Comparison of ENCODE assay signal across 15 cellular contexts in genomic region chr20:44901972-44902371, GRCh38. TPM values are rescaled to one million over a fixed set of nuclear protein-coding genes. Genes with fewer than 3 reads are reported as not detected.
DNase-seq lines count a peak whose midpoint lies in the region; ATAC-seq, FAIRE-seq and TF ChIP-seq lines count a peak whose summit lies in the region.
"Had no signal": no experiment of that assay in that cellular context is flagged by ENCODE, and none has a peak within 500 bp of the region (broad histone marks: within the 10 kb centered on the region; RNA-seq: fewer than 3 reads in every experiment).

No MANE protein-coding gene starts in this region.

- H3K27ac Mint-ChIP-seq in CD4-positive, alpha-beta T cell = peak overlapping the region; percentile 18
- H3K27ac Mint-ChIP-seq in HFFc6 = no peak overlapping the region

- no peak overlapping the region for H3K4ac ChIP-seq in mesenchymal stem cell (ENCODE audit: low read depth in 1 of 2, low read length in 2 of 2)

- H2BK15ac ChIP-seq in mesenchymal stem cell (ENCODE audit: low read depth, poor library complexity, severe bottlenecking) = no peak overlapping the region

- H3K9me3 Mint-ChIP-seq in CD4-positive, alpha-beta T cell = no peaks in the 10 kb centered on the region
- H3K9me3 Mint-ChIP-seq in HFFc6 = no peaks in the 10 kb centered on the region
- H3K9me3 Mint-ChIP-seq: activated naive CD8-positive, alpha-beta T cell treated with anti-CD3 and anti-CD28 coated beads, Interleukin-2, amount 10 ng/mL, durations not matched to agents 7 days and 5 days; naive thymus-derived CD8-positive, alpha-beta T cell; T-helper 2 cell treated with Interferon-gamma antibody and Interleukin-4, amounts not matched to agents 5 μg/mL and 100 μg/mL, for 36 hours had no signal

- DNase-seq in CD4-positive, alpha-beta T cell = no peak
- DNase-seq in HFFc6 (peak; percentile 48), brain microvascular endothelial cell (peak; percentile 46), mesenchymal stem cell (peak; percentile 66), GM19239 (ENCODE audit: insufficient read length, low spot score) (no peak), left lobe of liver (ENCODE audit: low spot score) (no peak)
- DNase-seq: activated CD8-positive, alpha-beta memory T cell treated with anti-CD3 and anti-CD28 coated beads for 24 hours; activated naive CD8-positive, alpha-beta T cell treated with anti-CD3 and anti-CD28 coated beads, Interleukin-2, amount 10 ng/mL, durations not matched to agents 7 days and 5 days; gastrocnemius medialis; naive thymus-derived CD8-positive, alpha-beta T cell; NCI-H2227 treated with DMSO at 0.1 percent for 48 hours had no signal

- H3K9ac ChIP-seq in mesenchymal stem cell (ENCODE audit: low read length) = peak overlapping the region; percentile 33

- no peaks in the 10 kb centered on the region for H3K27me3 ChIP-seq in CD4-positive, alpha-beta T cell (ENCODE audit: control insufficient read depth, insufficient read depth, low read length)
- no peaks in the 10 kb centered on the region for H3K27me3 ChIP-seq in brain microvascular endothelial cell (replicated peaks)
- H3K27me3 ChIP-seq in mesenchymal stem cell (ENCODE audit: control insufficient read depth in 1 of 2, insufficient read depth in 1 of 2, low read length in 2 of 2) = no peaks in the 10 kb centered on the region
- H3K27me3 ChIP-seq: gastrocnemius medialis had no signal

- no peak overlapping the region for H4K8ac ChIP-seq in mesenchymal stem cell (ENCODE audit: low read length)

- no peaks in the 10 kb centered on the region for H3K9me3 ChIP-seq in CD4-positive, alpha-beta T cell (ENCODE audit: control insufficient read depth, low read length)
- no peaks in the 10 kb centered on the region for H3K9me3 ChIP-seq in mesenchymal stem cell (ENCODE audit: control insufficient read depth, low read length)
- H3K9me3 ChIP-seq: gastrocnemius medialis had no signal

- H3K36me3 Mint-ChIP-seq in CD4-positive, alpha-beta T cell (ENCODE audit: low read depth) = peaks cover 85% of the 10 kb centered on the region
- peaks cover 43% of the 10 kb centered on the region for H3K36me3 Mint-ChIP-seq in HFFc6 (ENCODE audit: low read depth)

- ATAC-seq in CD4-positive, alpha-beta T cell (ENCODE audit: poor library complexity) = no peak
- ATAC-seq in HG03039 (IDR thresholded peaks at IDR 0.05; ENCODE audit: unreplicated experiment) (no peak), left lobe of liver (no peak)
- ATAC-seq: gastrocnemius medialis; naive thymus-derived CD8-positive, alpha-beta T cell; sciatic nerve had no signal

- no peaks in the 10 kb centered on the region for H3K27me3 Mint-ChIP-seq in CD4-positive, alpha-beta T cell
- H3K27me3 Mint-ChIP-seq in HFFc6 (ENCODE audit: insufficient read depth) = no peaks in the 10 kb centered on the region
- H3K27me3 Mint-ChIP-seq: activated naive CD8-positive, alpha-beta T cell treated with anti-CD3 and anti-CD28 coated beads, Interleukin-2, amount 10 ng/mL, durations not matched to agents 7 days and 5 days; naive thymus-derived CD8-positive, alpha-beta T cell had no signal

- H2AFZ ChIP-seq in mesenchymal stem cell (ENCODE audit: low read depth, low read length) = no peak overlapping the region

- no peak overlapping the region for H2BK120ac ChIP-seq in mesenchymal stem cell (ENCODE audit: low read depth, low read length)

- POLR2A ChIA-PET in CD4-positive, alpha-beta T cell (lab: Charles Lee) = interaction anchor here (0.9 to 1.5 kb wide), 3 partner anchors 9 to 16 kb away, joined by 3 to 6 read pairs (median 4); partner anchors contain the start of gene YWHAB

- H3K4me2 ChIP-seq in mesenchymal stem cell (ENCODE audit: low read length, poor library complexity, severe bottlenecking) = no peak overlapping the region

- no peak overlapping the region for H3K14ac ChIP-seq in mesenchymal stem cell (ENCODE audit: low read length in 2 of 2)

- H3K4me3 ChIP-seq in brain microvascular endothelial cell (ENCODE audit: low read depth, low read length) (no peak overlapping the region), mesenchymal stem cell (ENCODE audit: insufficient read depth in 1 of 2, low read depth in 1 of 2, low read length in 2 of 2) (no peak overlapping the region)
- H3K4me3 ChIP-seq: coronary artery, gastrocnemius medialis had no signal

- intact Hi-C loops in CD4-positive, alpha-beta T cell (cut with DNase I, micrococcal nuclease) = no loop called here

- 96% methylated on average over 2 of the region's 2 CpGs for WGBS in mesenchymal stem cell

- no peak overlapping the region for H3K4me3 Mint-ChIP-seq in CD4-positive, alpha-beta T cell
- H3K4me3 Mint-ChIP-seq in HFFc6 = no peak overlapping the region
- H3K4me3 Mint-ChIP-seq: activated naive CD8-positive, alpha-beta T cell treated with anti-CD3 and anti-CD28 coated beads, Interleukin-2, amount 10 ng/mL, durations not matched to agents 7 days and 5 days; naive thymus-derived CD8-positive, alpha-beta T cell; T-helper 2 cell treated with Interferon-gamma antibody and Interleukin-4, amounts not matched to agents 5 μg/mL and 100 μg/mL, for 36 hours had no signal

- no peak overlapping the region for H3K23ac ChIP-seq in mesenchymal stem cell (ENCODE audit: low read length in 2 of 2)

- H3K27ac ChIP-seq in CD4-positive, alpha-beta T cell (ENCODE audit: low read depth, low read length) = no peak overlapping the region
- no peak overlapping the region for H3K27ac ChIP-seq in brain microvascular endothelial cell
- H3K27ac ChIP-seq in mesenchymal stem cell (ENCODE audit: low read length, poor library complexity, severe bottlenecking) = no peak overlapping the region
- H3K27ac ChIP-seq: coronary artery, gastrocnemius medialis had no signal

- H3K36me3 ChIP-seq in brain microvascular endothelial cell (replicated peaks) = peaks cover 43% of the 10 kb centered on the region
- H3K36me3 ChIP-seq in mesenchymal stem cell (ENCODE audit: control insufficient read depth in 1 of 2, insufficient read depth in 2 of 2, low read depth in 1 of 2, low read length in 2 of 2) = peaks cover 11 to 70% of the 10 kb centered on the region in 2 experiments

- H2BK5ac ChIP-seq in mesenchymal stem cell (ENCODE audit: low read depth, low read length, poor library complexity, severe bottlenecking) = no peak overlapping the region

- no peak overlapping the region for H4K91ac ChIP-seq in mesenchymal stem cell (ENCODE audit: low read length)

- no peak for TF ChIP-seq CTCF in CD4-positive, alpha-beta T cell (IDR thresholded peaks at IDR 0.05)
- TF ChIP-seq CTCF in HFFc6 (IDR thresholded peaks at IDR 0.05) (no peak), brain microvascular endothelial cell (IDR thresholded peaks at IDR 0.05; ENCODE audit: low read depth, low read length, missing control alignments) (no peak)

- in situ Hi-C loops in brain microvascular endothelial cell (cut with HindIII; ENCODE audit: low pct_ligation_motif_present, low sequenced_read_pairs) = no loop called here

- no peak overlapping the region for H2AK5ac ChIP-seq in mesenchymal stem cell (ENCODE audit: low read length, severe bottlenecking)

- no peak for FAIRE-seq in GM19239 (lab: Jason Lieb, UNC)

- H2BK12ac ChIP-seq in mesenchymal stem cell (ENCODE audit: low read length in 2 of 2) = no peak overlapping the region

- H3K79me1 ChIP-seq in mesenchymal stem cell (replicated peaks; ENCODE audit: low read length, poor library complexity, severe bottlenecking) = peaks cover 9% of the 10 kb centered on the region

- peaks cover 47% of the 10 kb centered on the region for H3K4me1 Mint-ChIP-seq in CD4-positive, alpha-beta T cell (ENCODE audit: low read depth)
- H3K4me1 Mint-ChIP-seq in HFFc6 (ENCODE audit: low read depth) = peaks cover 43% of the 10 kb centered on the region

- H3K18ac ChIP-seq in mesenchymal stem cell (ENCODE audit: low read depth in 1 of 2, low read length in 2 of 2) = no peak overlapping the region

- CTCF ChIA-PET in CD4-positive, alpha-beta T cell (lab: Charles Lee) = interaction anchor here (1.7 kb wide), 1 partner anchor 13 kb away, joined by 5 read pairs; no protein-coding TSS in a partner anchor

- peaks cover 5% of the 10 kb centered on the region for H3K4me1 ChIP-seq in mesenchymal stem cell (ENCODE audit: control insufficient read depth, insufficient read depth, low read depth, low read length)

RNA-seq across cellular contexts. Expression of gene PABPC1L, which starts 7.9 kb away (rescaled TPM):
- total RNA-seq in CD4-positive, alpha-beta T cell = 10 to 100 TPM; 22.8 to 27.5 TPM
- 10 to 100 TPM; 14.4 to 22.4 (median 16.6) TPM for total RNA-seq in HFFc6 (2021; fragmentation: NEBNext Ultra II Directional; extraction: Animal tissue kit (Norgen Biotek cat#: 25700))
- polyA plus RNA-seq in mesenchymal stem cell (2013, experiment 1 of 2) = 16.4 TPM
- polyA plus RNA-seq in mesenchymal stem cell (2013, experiment 2 of 2) = 13.8 TPM
- total RNA-seq in left lobe of liver = 37.3 TPM

RNA-seq across cellular contexts. Expression of gene YWHAB, which starts 16.5 kb away (rescaled TPM):
- total RNA-seq in CD4-positive, alpha-beta T cell = 100 to 1,000 TPM; 163 to 167 TPM
- 100 to 1,000 TPM; 284 to 315 (median 301) TPM for total RNA-seq in HFFc6 (2021; fragmentation: NEBNext Ultra II Directional; extraction: Animal tissue kit (Norgen Biotek cat#: 25700))
- 244 TPM for polyA plus RNA-seq in mesenchymal stem cell (2013, experiment 1 of 2)
- 253 TPM for polyA plus RNA-seq in mesenchymal stem cell (2013, experiment 2 of 2)
- total RNA-seq in left lobe of liver = 52.5 TPM

RNA-seq across cellular contexts. Expression of gene TOMM34, which starts 58.2 kb away (rescaled TPM):
- 1 to 10 TPM; 5.6 to 5.9 TPM for total RNA-seq in CD4-positive, alpha-beta T cell
- 10 to 100 TPM; 88.5 to 96.5 (median 93.0) TPM for total RNA-seq in HFFc6 (2021; fragmentation: NEBNext Ultra II Directional; extraction: Animal tissue kit (Norgen Biotek cat#: 25700))
- polyA plus RNA-seq in mesenchymal stem cell (2013, experiment 1 of 2) = 17.0 TPM
- 17.5 TPM for polyA plus RNA-seq in mesenchymal stem cell (2013, experiment 2 of 2)
- total RNA-seq in left lobe of liver = 6.9 TPM

Comparison
In these comparisons a context has a peak if more than half of its experiments do, and no peak if none do; other contexts are left out.
1. DNase-seq: peak in HFFc6 (single experiment), brain microvascular endothelial cell (single experiment) and mesenchymal stem cell (single experiment); none in CD4-positive, alpha-beta T cell (0 of 10), GM19239 (single experiment) and left lobe of liver (single experiment).
2. RNA of gene TOMM34, which starts 58.2 kb away (total RNA-seq): 88.5 to 96.5 TPM in HFFc6; 6.9 TPM in left lobe of liver (single experiment) and 5.6 to 5.9 TPM in CD4-positive, alpha-beta T cell; every median in the first group is over 10 times any median in the second.